Comparison of ENCODE assay signal across 8 cellular contexts in genomic region chr12:131893605-131894312, GRCh38. TPM values are rescaled to one million over a fixed set of nuclear protein-coding genes. Genes with fewer than 3 reads are reported as not detected.
DNase-seq lines count a peak whose midpoint lies in the region; ATAC-seq, FAIRE-seq and TF ChIP-seq lines count a peak whose summit lies in the region.

No MANE protein-coding gene starts in this region.

- H3K4me1 ChIP-seq in heart left ventricle (peaks cover 0 to 39% (median 22%) of the 10 kb centered on the region in 12 donors), lower lobe of right lung (peaks cover 21% of the 10 kb centered on the region), upper lobe of right lung (peaks cover 18% of the 10 kb centered on the region)

- H3K36me3 ChIP-seq in heart left ventricle (peaks cover 0 to 19% (median 0%) of the 10 kb centered on the region in 9 donors), lower lobe of right lung (peaks cover 16% of the 10 kb centered on the region), upper lobe of right lung (no peaks in the 10 kb centered on the region)

- TF ChIP-seq CTCF in heart left ventricle (IDR thresholded peaks at IDR 0.05) (no peak), lower lobe of right lung (IDR thresholded peaks at IDR 0.05) (no peak), upper lobe of right lung (IDR thresholded peaks at IDR 0.05) (no peak)

- H3K9me3 ChIP-seq in heart left ventricle: no peaks in the 10 kb centered on the region
- no peaks in the 10 kb centered on the region for H3K9me3 ChIP-seq in lower lobe of right lung
- no peaks in the 10 kb centered on the region for H3K9me3 ChIP-seq in upper lobe of right lung

- ATAC-seq in heart left ventricle (peak in 1 of 4 donors; percentile 0), left cardiac atrium (no peak), lower lobe of right lung (peak in 1 of 2 donors; percentile 1), upper lobe of right lung (no peak), HG02981 (IDR thresholded peaks at IDR 0.05; ENCODE audit: unreplicated experiment) (no peak), HG03025 (IDR thresholded peaks at IDR 0.05; ENCODE audit: low FRiP score, unreplicated experiment) (no peak)

- H3K27me3 ChIP-seq in heart left ventricle: no peaks in the 10 kb centered on the region
- H3K27me3 ChIP-seq in lower lobe of right lung (ENCODE audit: low read depth): no peaks in the 10 kb centered on the region
- no peaks in the 10 kb centered on the region for H3K27me3 ChIP-seq in upper lobe of right lung

- TF ChIP-seq POLR2A in heart left ventricle (IDR thresholded peaks at IDR 0.05): no peak

- DNase-seq in heart left ventricle (no peak), left cardiac atrium (no peak), amniotic epithelial cell (ENCODE audit: low read depth) (peak; percentile 8), lower lobe of right lung (no peak), upper lobe of right lung (no peak), GM19239 (ENCODE audit: insufficient read length, low spot score) (no peak)

- FAIRE-seq in GM19239 (lab: Jason Lieb, UNC): no peak

- 43 to 54% (median 46%) methylated on average over 17 to 19 of the region's 19 CpGs for WGBS in heart left ventricle, 4 donors

- peak overlapping the region in 9 of 12 donors; percentile 26 to 100 (median 96) for H3K27ac ChIP-seq in heart left ventricle
- peak overlapping the region; percentile 95 for H3K27ac ChIP-seq in lower lobe of right lung
- H3K27ac ChIP-seq in upper lobe of right lung: no peak overlapping the region

- peak overlapping the region in 10 of 12 donors; percentile 49 to 84 (median 70) for H3K4me3 ChIP-seq in heart left ventricle
- H3K4me3 ChIP-seq in lower lobe of right lung: peak overlapping the region; percentile 75
- H3K4me3 ChIP-seq in upper lobe of right lung: peak overlapping the region; percentile 80

- intact Hi-C loops in heart left ventricle (cut with DNase I) (loop anchor here in 4 of 10 donors (1.0 to 5.0 kb wide), 4 partner anchors 35 to 55 kb away; partner anchors contain the start of genes PUS1 (in 3 of the 4) and EP400 (in 1 of the 4)), left cardiac atrium (cut with DNase I) (no loop called here), lower lobe of right lung (cut with DNase I) (no loop called here), upper lobe of right lung (cut with DNase I) (no loop called here)

RNA-seq across cellular contexts. Expression of gene ULK1, which starts 0.7 kb away (rescaled TPM):
- 10 to 100 TPM; 21.9 to 56.0 (median 42.4) TPM for total RNA-seq in heart left ventricle
- polyA plus RNA-seq in heart left ventricle: 10 to 100 TPM; 23.0 to 24.7 TPM
- total RNA-seq in left cardiac atrium: 10 to 100 TPM; 27.6 to 34.5 TPM
- 32.2 TPM for total RNA-seq in lower lobe of right lung
- 32.4 TPM for total RNA-seq in upper lobe of right lung

RNA-seq across cellular contexts. Expression of gene PUS1, which starts 35.3 kb away (rescaled TPM):
- total RNA-seq in heart left ventricle: 10 to 100 TPM in 2 of 9 donors, 1 to 10 TPM in 7; 6.1 to 10.7 (median 8.1) TPM
- polyA plus RNA-seq in heart left ventricle: 10 to 100 TPM in 1 of 2 donors, 1 to 10 TPM in 1; 8.8 to 13.5 TPM
- total RNA-seq in left cardiac atrium: 10 to 100 TPM in 1 of 2 donors, 1 to 10 TPM in 1; 7.7 to 19.2 TPM
- 19.1 TPM for total RNA-seq in lower lobe of right lung
- total RNA-seq in upper lobe of right lung: 19.9 TPM

RNA-seq across cellular contexts. Expression of gene EP400, which starts 56.0 kb away (rescaled TPM):
- total RNA-seq in heart left ventricle (10 to 100 TPM; 10.3 to 27.8 (median 18.3) TPM), left cardiac atrium (10 to 100 TPM; 15.7 to 21.1 TPM), lower lobe of right lung (46.2 TPM), upper lobe of right lung (41.4 TPM)
- 10 to 100 TPM in 1 of 2 donors, 1 to 10 TPM in 1; 9.8 to 10.5 TPM for polyA plus RNA-seq in heart left ventricle
